18 cellular contexts compared by ENCODE assay signal in the genomic region with DNA sequence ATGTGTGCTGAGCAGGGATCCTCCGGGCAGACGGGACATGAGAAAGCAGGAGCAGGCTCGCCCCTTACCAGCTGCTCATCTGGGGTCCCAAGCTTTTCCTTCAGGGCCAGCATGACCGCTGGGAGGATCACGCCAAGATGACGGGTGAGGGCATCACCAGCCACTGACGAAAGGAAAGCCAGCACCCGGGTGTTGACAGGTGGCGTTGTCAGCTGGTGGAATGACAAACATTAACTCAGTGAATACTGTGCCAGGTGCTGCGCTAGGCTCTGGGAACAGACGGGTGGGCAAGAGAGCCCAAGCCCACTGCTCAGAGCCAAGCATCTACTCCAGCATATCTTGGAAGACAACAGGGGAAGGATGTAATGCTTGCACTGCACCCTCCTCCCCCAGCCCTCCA. TPM values are rescaled to one million over a fixed set of nuclear protein-coding genes. Genes with fewer than 3 reads are reported as not detected.
DNase-seq lines count a peak whose midpoint lies in the region; TF ChIP-seq lines count a peak whose summit lies in the region.
"Had no signal": no experiment of that assay in that cellular context is flagged by ENCODE, and none has a peak within 500 bp of the region (broad histone marks: within the 10 kb centered on the region; RNA-seq: fewer than 3 reads in every experiment).

No MANE protein-coding gene starts in this region.

- in situ Hi-C loops in G401 (cut with HindIII; ENCODE audit: low sequenced_read_pairs): no loop called here

- POLR2A ChIA-PET in A673 (lab: Charles Lee; ENCODE audit: low non-redundant PET): no interaction called here

- DNase-seq in A673 (ENCODE audit: low spot score): no peak
- peak; percentile 51 for DNase-seq in G401 (ENCODE audit: low spot score)
- DNase-seq in cerebellum (ENCODE audit: low spot score): peak; percentile 40
- no peak for DNase-seq in SHP77 treated with DMSO at 0.1 percent for 48 hours (lab: John Stamatoyannopoulos, UW)
- no peak for DNase-seq in NK-92 treated with Interleukin-12 subunit alpha and Interleukin-12 subunit beta, amount 100 ng/mL, for 24 hours (lab: John Stamatoyannopoulos, UW)
- DNase-seq in DMS79 treated with DMSO at 0.1 percent for 48 hours (lab: John Stamatoyannopoulos, UW): no peak
- no peak for DNase-seq in GM19238 (ENCODE audit: insufficient read length, low spot score)
- DNase-seq: ACHN; BE2C; CD4-positive, CD25-positive, alpha-beta regulatory T cell; CD8-positive, alpha-beta memory T cell; COR-L47; GF-D8; HCEC 1CT; KBM-7 had no signal

- TF ChIP-seq CTCF in A673 (conservative IDR thresholded peaks at IDR 0.05; ENCODE audit: low read depth, low read length): no peak

- TSS peak; percentile 47 for BruUV-seq in A673 (replicated peaks; lab: Mats Ljungman, UMichigan)

- H3K36me3 ChIP-seq in A673 (ENCODE audit: insufficient read depth, low read length, poor library complexity, severe bottlenecking): peaks cover 94% of the 10 kb centered on the region

- H3K4me1 ChIP-seq in A673 (ENCODE audit: insufficient read depth, low read length, poor library complexity, severe bottlenecking): no peaks in the 10 kb centered on the region
- H3K4me1 ChIP-seq: BE2C had no signal

- H3K27ac ChIP-seq in A673 (ENCODE audit: low read depth, low read length, poor library complexity, severe bottlenecking) (no peak overlapping the region), angular gyrus (ENCODE audit: low read depth, low read length) (peak overlapping the region; percentile 1)
- H3K27ac ChIP-seq: HL-60 had no signal

- no peaks in the 10 kb centered on the region for H3K27me3 ChIP-seq in A673 (replicated peaks; ENCODE audit: insufficient read depth, low read depth, low read length, poor library complexity)
- H3K27me3 ChIP-seq: BE2C had no signal

- CTCF ChIA-PET in A673 (lab: Charles Lee): no interaction called here

- intact Hi-C loops in A673 (cut with micrococcal nuclease; ENCODE audit: unreplicated experiment): no loop called here

- no peak overlapping the region for H3K4me3 ChIP-seq in A673 (ENCODE audit: low read depth, low read length, poor library complexity, severe bottlenecking)
- H3K4me3 ChIP-seq: GM23338 had no signal

- H3K9me3 ChIP-seq in A673 (ENCODE audit: low read depth, low read length, poor library complexity, severe bottlenecking): no peaks in the 10 kb centered on the region
- H3K9me3 ChIP-seq: BE2C had no signal

RNA-seq across cellular contexts. Expression of gene RAB35, which starts 21.3 kb away (rescaled TPM):
- 57.9 and 63.0 TPM in 2 replicates for total RNA-seq in A673 (2021)
- 50.1 and 52.7 TPM in 2 replicates for total RNA-seq in G401 (2014; rRNA removed; shearing (Covaris generic))
- total RNA-seq in cerebellum: 21.5 TPM

RNA-seq across cellular contexts. Expression of gene GCN1, which starts 56.7 kb away (rescaled TPM):
- total RNA-seq in A673 (2021) (129 and 131 TPM in 2 replicates), cerebellum (73.6 TPM)
- total RNA-seq in G401 (2014; rRNA removed; shearing (Covaris generic)): 65.2 and 79.0 TPM in 2 replicates

Comparison
In these comparisons a context has a peak if more than half of its experiments do, and no peak if none do; other contexts are left out.
1. DNase-seq: peak in G401 (single experiment) and cerebellum (single experiment); none in A673 (single experiment), SHP77 treated with DMSO at 0.1 percent for 48 hours (single experiment), NK-92 treated with Interleukin-12 subunit alpha and Interleukin-12 subunit beta, amount 100 ng/mL, for 24 hours (single experiment), DMS79 treated with DMSO at 0.1 percent for 48 hours (single experiment) and GM19238 (single experiment).